Comparison of ENCODE assay signal across 8 cellular contexts in the genomic region with DNA sequence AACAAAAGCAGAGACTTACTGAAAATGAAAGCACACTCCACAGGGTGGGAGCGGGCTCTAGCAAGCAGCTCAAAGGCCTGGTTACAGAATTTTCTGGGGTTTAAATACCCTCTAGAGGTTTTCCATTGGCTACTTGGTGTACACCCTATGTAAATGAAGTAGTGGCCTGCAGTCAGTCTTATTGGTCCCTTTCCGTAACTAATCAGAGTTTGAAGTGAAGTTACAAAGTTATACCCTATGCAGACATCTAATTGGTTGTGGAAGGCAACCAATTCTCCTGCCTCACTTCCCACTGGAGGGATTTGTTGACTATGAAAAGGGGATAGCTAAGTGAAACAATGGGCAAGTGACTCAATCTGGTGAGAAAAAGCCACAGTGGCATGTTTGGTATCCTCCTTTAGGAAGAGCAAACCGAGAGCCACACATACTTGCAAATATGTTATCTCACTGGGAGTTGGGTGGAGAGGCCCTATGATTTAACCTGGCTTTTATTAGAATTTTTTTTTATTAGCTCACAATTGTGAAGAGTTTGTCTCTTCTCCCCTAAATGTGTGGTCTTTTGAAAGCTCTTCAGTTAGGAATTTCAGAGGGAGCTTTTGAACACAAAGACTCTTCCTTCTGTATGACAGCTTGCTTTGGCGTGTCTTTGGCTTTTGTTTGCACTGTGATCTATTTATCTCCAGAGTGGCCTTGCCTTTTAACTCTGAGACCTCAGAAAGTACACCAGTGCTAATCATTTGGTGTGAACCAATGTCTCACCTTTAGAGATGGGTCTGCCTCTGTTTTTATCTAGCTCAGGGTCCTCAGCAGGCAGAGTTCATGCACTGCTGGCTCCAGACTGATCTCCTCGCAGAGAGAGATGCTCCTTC.
DNase-seq lines count a peak whose midpoint lies in the region; ATAC-seq, FAIRE-seq and TF ChIP-seq lines count a peak whose summit lies in the region.

No MANE protein-coding gene starts in this region.

- peak overlapping the region; percentile 54 for H3K27ac ChIP-seq in lower lobe of right lung

- no peaks in the 10 kb centered on the region for H3K27me3 ChIP-seq in lower lobe of right lung (ENCODE audit: low read depth)
- H3K27me3 ChIP-seq in H7 (ENCODE audit: control insufficient read depth, insufficient read depth, low read length), result no peaks in the 10 kb centered on the region

- no peak for DNase-seq in activated naive CD4-positive, alpha-beta T cell treated with anti-CD3 and anti-CD28 coated beads, Interleukin-2, amount 50 U/mL, for 72 hours (ENCODE audit: low spot score in 2 of 2)
- no peak for DNase-seq in activated naive CD4-positive, alpha-beta T cell treated with anti-CD3 and anti-CD28 coated beads for 36 hours
- no peak for DNase-seq in lower lobe of right lung
- peak; percentile 75 for DNase-seq in urothelium cell line (ENCODE audit: low spot score)
- DNase-seq in H7, result no peak
- DNase-seq in KG1 (lab: John Stamatoyannopoulos, UW), result no peak

- H3K36me3 ChIP-seq in lower lobe of right lung, result no peaks in the 10 kb centered on the region
- no peaks in the 10 kb centered on the region for H3K36me3 ChIP-seq in H7 (replicated peaks; ENCODE audit: control insufficient read depth, insufficient read depth, low read length)

- no peak for TF ChIP-seq CTCF in brain (conservative IDR thresholded peaks at IDR 0.05)
- TF ChIP-seq CTCF in lower lobe of right lung (IDR thresholded peaks at IDR 0.05), result no peak

- no peak overlapping the region for H3K27ac Mint-ChIP-seq in activated naive CD4-positive, alpha-beta T cell treated with anti-CD3 and anti-CD28 coated beads, Interleukin-2, amount 50 U/mL, for 72 hours
- H3K27ac Mint-ChIP-seq in activated naive CD4-positive, alpha-beta T cell treated with anti-CD3 and anti-CD28 coated beads for 36 hours, result no peak overlapping the region
- peak overlapping the region; percentile 77 to 95 (median 88) for H3K27ac Mint-ChIP-seq in brain

- peak; percentile 23 to 58 for ATAC-seq in activated naive CD4-positive, alpha-beta T cell treated with anti-CD3 and anti-CD28 coated beads, Interleukin-2, amount 50 U/mL, for 72 hours
- ATAC-seq in lower lobe of right lung (peak in 1 of 2 donors; percentile 15), HG02973 (IDR thresholded peaks at IDR 0.05; ENCODE audit: unreplicated experiment) (no peak)

- no peak for FAIRE-seq in urothelium cell line (lab: Jason Lieb, UNC)

- H3K4me3 Mint-ChIP-seq in activated naive CD4-positive, alpha-beta T cell treated with anti-CD3 and anti-CD28 coated beads for 36 hours, result no peak overlapping the region
- H3K4me3 Mint-ChIP-seq in brain, result peak overlapping the region; percentile 43 to 80 (median 68)

- no peaks in the 10 kb centered on the region for H3K27me3 Mint-ChIP-seq in activated naive CD4-positive, alpha-beta T cell treated with anti-CD3 and anti-CD28 coated beads for 36 hours (ENCODE audit: low read depth)
- peaks cover 3% of the 10 kb centered on the region for H3K27me3 Mint-ChIP-seq in brain

- H3K36me3 Mint-ChIP-seq in activated naive CD4-positive, alpha-beta T cell treated with anti-CD3 and anti-CD28 coated beads, Interleukin-2, amount 50 U/mL, for 72 hours, result peaks cover 0 to 9% of the 10 kb centered on the region in 2 donors
- H3K36me3 Mint-ChIP-seq in activated naive CD4-positive, alpha-beta T cell treated with anti-CD3 and anti-CD28 coated beads for 36 hours (ENCODE audit: low read depth), result peaks cover 4% of the 10 kb centered on the region
- H3K36me3 Mint-ChIP-seq in brain, result peaks cover 7% of the 10 kb centered on the region

- H3K4me1 Mint-ChIP-seq in activated naive CD4-positive, alpha-beta T cell treated with anti-CD3 and anti-CD28 coated beads for 36 hours (ENCODE audit: low read depth), result peaks cover 84% of the 10 kb centered on the region
- H3K4me1 Mint-ChIP-seq in brain, result peaks cover 100% of the 10 kb centered on the region

- peaks cover 88% of the 10 kb centered on the region for H3K4me1 ChIP-seq in lower lobe of right lung

- H3K9me3 Mint-ChIP-seq in activated naive CD4-positive, alpha-beta T cell treated with anti-CD3 and anti-CD28 coated beads, Interleukin-2, amount 50 U/mL, for 72 hours, result no peaks in the 10 kb centered on the region
- no peaks in the 10 kb centered on the region for H3K9me3 Mint-ChIP-seq in activated naive CD4-positive, alpha-beta T cell treated with anti-CD3 and anti-CD28 coated beads for 36 hours
- H3K9me3 Mint-ChIP-seq in brain, result no peaks in the 10 kb centered on the region

- H3K4me3 ChIP-seq in lower lobe of right lung (no peak overlapping the region), H7 (ENCODE audit: insufficient read depth, low read depth, low read length) (no peak overlapping the region)

- intact Hi-C loops in activated naive CD4-positive, alpha-beta T cell treated with anti-CD3 and anti-CD28 coated beads for 36 hours (cut with micrococcal nuclease), result no loop called here
- intact Hi-C loops in lower lobe of right lung (cut with DNase I), result no loop called here

- CTCF ChIA-PET in activated naive CD4-positive, alpha-beta T cell treated with anti-CD3 and anti-CD28 coated beads for 36 hours (lab: Charles Lee), result interaction anchor here (0.7 to 1.4 kb wide), 5 partner anchors 9 to 58 kb away, joined by 3 to 4 read pairs (median 3); no protein-coding TSS in a partner anchor

- no peaks in the 10 kb centered on the region for H3K9me3 ChIP-seq in lower lobe of right lung

Comparison
In these comparisons a context has a peak if more than half of its experiments do, and no peak if none do; other contexts are left out.
1. H3K27ac Mint-ChIP-seq: peak in brain (5 of 5); none in activated naive CD4-positive, alpha-beta T cell treated with anti-CD3 and anti-CD28 coated beads, Interleukin-2, amount 50 U/mL, for 72 hours (0 of 2) and activated naive CD4-positive, alpha-beta T cell treated with anti-CD3 and anti-CD28 coated beads for 36 hours (single experiment).